1 cellular context compared by ENCODE assay signal in the genomic region with DNA sequence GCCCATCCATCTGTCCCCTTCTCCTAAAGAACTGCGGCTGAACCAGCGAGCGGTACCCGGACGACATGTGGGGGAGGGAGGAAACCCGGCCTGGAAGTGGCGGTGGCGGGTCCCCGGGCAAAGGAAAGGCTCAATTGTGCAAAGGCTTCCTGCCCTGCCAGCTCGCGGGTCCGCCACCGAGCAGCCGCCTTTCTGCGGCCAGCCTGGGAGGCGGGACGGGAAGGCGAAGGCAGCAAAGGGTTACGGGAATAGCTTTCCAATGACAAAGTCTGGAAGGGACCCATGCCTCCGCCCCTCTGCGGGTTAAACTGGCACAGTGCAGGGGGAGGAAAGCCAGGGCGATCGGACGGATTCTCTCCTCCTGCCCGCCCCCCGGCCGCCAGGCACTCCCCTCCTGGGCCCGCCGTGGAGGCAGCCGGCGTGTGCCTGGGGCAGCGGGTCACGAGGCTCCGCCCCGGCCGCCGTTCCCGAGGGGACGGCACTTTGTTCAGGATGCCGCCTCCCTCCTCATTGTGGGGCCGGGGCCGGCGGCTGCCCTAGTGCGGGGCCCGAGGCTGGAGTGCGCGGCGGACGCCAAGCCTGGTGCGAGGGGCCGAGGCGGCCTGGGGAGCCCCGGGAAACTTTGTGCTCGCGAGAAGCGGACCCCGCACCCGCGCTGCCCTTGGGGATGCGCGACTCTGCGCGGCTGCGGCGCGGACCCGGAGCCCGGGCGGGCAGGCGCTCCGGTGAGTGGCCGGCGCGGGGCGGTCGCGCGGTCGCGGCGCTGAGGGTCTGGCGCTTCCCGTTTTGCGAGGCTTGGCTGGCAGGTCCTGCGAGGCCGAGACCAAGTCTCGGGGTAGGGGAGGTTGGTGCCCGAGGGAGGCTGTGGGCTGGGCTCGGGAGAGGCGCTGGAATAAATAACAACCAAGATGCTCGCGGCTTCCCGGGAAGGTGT.
TF ChIP-seq lines count a peak whose summit lies in the region.

A gene with protein sequence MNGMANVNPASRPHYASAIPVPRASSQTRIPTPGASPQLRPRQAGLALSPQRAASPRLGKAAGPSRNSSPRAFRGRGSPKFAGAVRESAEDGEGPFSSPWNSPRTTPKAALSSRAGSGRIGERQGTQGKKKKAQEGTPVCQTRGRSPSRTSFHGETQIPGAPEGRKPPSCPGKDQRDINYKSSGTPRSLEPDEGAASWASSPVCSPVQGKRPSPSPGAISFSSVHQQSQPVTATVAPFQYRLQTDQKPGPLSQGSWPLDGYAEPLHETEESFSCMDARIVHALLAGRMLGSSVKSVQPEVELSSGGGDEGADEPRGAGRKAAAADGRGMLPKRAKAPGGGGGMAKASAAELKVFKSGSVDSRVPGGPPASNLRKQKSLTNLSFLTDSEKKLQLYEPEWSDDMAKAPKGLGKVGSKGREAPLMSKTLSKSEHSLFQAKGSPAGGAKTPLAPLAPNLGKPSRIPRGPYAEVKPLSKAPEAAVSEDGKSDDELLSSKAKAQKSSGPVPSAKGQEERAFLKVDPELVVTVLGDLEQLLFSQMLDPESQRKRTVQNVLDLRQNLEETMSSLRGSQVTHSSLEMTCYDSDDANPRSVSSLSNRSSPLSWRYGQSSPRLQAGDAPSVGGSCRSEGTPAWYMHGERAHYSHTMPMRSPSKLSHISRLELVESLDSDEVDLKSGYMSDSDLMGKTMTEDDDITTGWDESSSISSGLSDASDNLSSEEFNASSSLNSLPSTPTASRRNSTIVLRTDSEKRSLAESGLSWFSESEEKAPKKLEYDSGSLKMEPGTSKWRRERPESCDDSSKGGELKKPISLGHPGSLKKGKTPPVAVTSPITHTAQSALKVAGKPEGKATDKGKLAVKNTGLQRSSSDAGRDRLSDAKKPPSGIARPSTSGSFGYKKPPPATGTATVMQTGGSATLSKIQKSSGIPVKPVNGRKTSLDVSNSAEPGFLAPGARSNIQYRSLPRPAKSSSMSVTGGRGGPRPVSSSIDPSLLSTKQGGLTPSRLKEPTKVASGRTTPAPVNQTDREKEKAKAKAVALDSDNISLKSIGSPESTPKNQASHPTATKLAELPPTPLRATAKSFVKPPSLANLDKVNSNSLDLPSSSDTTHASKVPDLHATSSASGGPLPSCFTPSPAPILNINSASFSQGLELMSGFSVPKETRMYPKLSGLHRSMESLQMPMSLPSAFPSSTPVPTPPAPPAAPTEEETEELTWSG (N-terminal part only) (plus strand): TSS at position 510 of the 934 bp plus-strand sequence. CDS start 83,758 bp downstream, outside the sequence.

TF ChIP-seq in K562, 482 proteins besides CTCF, POLR2A, EP300 and RAD21 (continued from another document):
- TF ChIP-seq ZNF175 (CRISPR knock-in tag; IDR thresholded peaks at IDR 0.05; ENCODE audit: low read depth) (peak; percentile 45; the same call in 1 of the 2 replicates), ZNF232 (CRISPR knock-in tag; IDR thresholded peaks at IDR 0.05) (no peak), PHB (CRISPR knock-in tag; IDR thresholded peaks at IDR 0.05) (no peak), VEZF1 (CRISPR knock-in tag; IDR thresholded peaks at IDR 0.05) (peak; percentile 34; the same call in 1 of the 2 replicates), TEAD4 (IDR thresholded peaks at IDR 0.05; ENCODE audit: low read length) (no peak), TEAD4 (CRISPR knock-in tag; IDR thresholded peaks at IDR 0.05; ENCODE audit: borderline replicate concordance) (no peak), ZBED1 (IDR thresholded peaks at IDR 0.05) (no peak), ZNF395 (CRISPR knock-in tag; IDR thresholded peaks at IDR 0.05) (0 out of 2 replicates have a peak, but pooled peaks have one; percentile 53)
- TF ChIP-seq, protein P1, sequence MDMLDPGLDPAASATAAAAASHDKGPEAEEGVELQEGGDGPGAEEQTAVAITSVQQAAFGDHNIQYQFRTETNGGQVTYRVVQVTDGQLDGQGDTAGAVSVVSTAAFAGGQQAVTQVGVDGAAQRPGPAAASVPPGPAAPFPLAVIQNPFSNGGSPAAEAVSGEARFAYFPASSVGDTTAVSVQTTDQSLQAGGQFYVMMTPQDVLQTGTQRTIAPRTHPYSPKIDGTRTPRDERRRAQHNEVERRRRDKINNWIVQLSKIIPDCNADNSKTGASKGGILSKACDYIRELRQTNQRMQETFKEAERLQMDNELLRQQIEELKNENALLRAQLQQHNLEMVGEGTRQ (CRISPR knock-in tag; IDR thresholded peaks at IDR 0.05) = no peak; the same call in 1 of the 2 replicates
- TF ChIP-seq, protein P2, sequence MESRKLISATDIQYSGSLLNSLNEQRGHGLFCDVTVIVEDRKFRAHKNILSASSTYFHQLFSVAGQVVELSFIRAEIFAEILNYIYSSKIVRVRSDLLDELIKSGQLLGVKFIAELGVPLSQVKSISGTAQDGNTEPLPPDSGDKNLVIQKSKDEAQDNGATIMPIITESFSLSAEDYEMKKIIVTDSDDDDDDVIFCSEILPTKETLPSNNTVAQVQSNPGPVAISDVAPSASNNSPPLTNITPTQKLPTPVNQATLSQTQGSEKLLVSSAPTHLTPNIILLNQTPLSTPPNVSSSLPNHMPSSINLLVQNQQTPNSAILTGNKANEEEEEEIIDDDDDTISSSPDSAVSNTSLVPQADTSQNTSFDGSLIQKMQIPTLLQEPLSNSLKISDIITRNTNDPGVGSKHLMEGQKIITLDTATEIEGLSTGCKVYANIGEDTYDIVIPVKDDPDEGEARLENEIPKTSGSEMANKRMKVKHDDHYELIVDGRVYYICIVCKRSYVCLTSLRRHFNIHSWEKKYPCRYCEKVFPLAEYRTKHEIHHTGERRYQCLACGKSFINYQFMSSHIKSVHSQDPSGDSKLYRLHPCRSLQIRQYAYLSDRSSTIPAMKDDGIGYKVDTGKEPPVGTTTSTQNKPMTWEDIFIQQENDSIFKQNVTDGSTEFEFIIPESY (CRISPR knock-in tag; IDR thresholded peaks at IDR 0.05) = peak; percentile 61
- TF ChIP-seq, protein P3, sequence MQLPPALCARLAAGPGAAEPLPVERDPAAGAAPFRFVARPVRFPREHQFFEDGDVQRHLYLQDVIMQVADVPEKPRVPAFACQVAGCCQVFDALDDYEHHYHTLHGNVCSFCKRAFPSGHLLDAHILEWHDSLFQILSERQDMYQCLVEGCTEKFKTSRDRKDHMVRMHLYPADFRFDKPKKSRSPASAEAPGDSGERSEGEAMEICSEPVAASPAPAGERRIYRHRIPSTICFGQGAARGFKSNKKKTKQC (CRISPR knock-in tag; IDR thresholded peaks at IDR 0.05) = 0 out of 2 replicates have a peak, but pooled peaks have one; percentile 11
